In genomic region chr1:181905944-181906597, GRCh38 we compare ENCODE assay signal across 28 cellular contexts.
"Had no signal": no experiment of that assay in that cellular context is flagged by ENCODE, and none has a peak within 500 bp of the region (broad histone marks: within the 10 kb centered on the region; RNA-seq: fewer than 3 reads in every experiment).

No MANE protein-coding gene starts in this region.

- H3K4me1 ChIP-seq: pancreas, psoas muscle, right lobe of liver, sigmoid colon, stomach, thyroid gland, transverse colon, upper lobe of right lung, uterus had no signal

- H3K27me3 ChIP-seq: neutrophil, pancreas, right lobe of liver, sigmoid colon, thyroid gland, transverse colon, upper lobe of right lung, uterus had no signal

- H3K27ac Mint-ChIP-seq: naive thymus-derived CD4-positive, alpha-beta T cell; natural killer cell treated with Interleukin-12 subunit alpha and Interleukin-12 subunit beta and Interleukin-15 and Interleukin-18, amount 100 ng/mL, for 72 hours; nephron progenitor cell; progenitor cell of endocrine pancreas; stimulated activated effector memory CD8-positive, alpha-beta T cell treated with anti-CD3 and anti-CD28 coated beads, Interleukin-12 subunit alpha, Interleukin-12 subunit beta, amount 100 ng/mL, for 72 hours; stimulated activated naive B cell treated with anti-CD40 and anti-IgM and Interleukin-4, amounts not matched to agents 10 μg/mL and 1 μg/mL and 100 μg/mL, for 72 hours; stimulated activated naive CD8-positive, alpha-beta T cell treated with anti-CD3 and anti-CD28 coated beads, Interleukin-15, Interleukin-2, amounts not matched to agents 100 ng/mL and 50 ng/mL, for 24 hours; type B pancreatic cell had no signal

- H3K4me3 Mint-ChIP-seq: naive thymus-derived CD4-positive, alpha-beta T cell; natural killer cell treated with Interleukin-12 subunit alpha and Interleukin-12 subunit beta and Interleukin-15 and Interleukin-18, amount 100 ng/mL, for 72 hours; nephron progenitor cell; neural crest cell; stimulated activated effector memory CD8-positive, alpha-beta T cell treated with anti-CD3 and anti-CD28 coated beads, Interleukin-12 subunit alpha, Interleukin-12 subunit beta, amount 100 ng/mL, for 72 hours; stimulated activated naive B cell treated with anti-CD40 and anti-IgM and Interleukin-4, amounts not matched to agents 10 μg/mL and 1 μg/mL and 100 μg/mL, for 72 hours; stimulated activated naive CD8-positive, alpha-beta T cell treated with anti-CD3 and anti-CD28 coated beads, Interleukin-15, Interleukin-2, amounts not matched to agents 100 ng/mL and 50 ng/mL, for 24 hours; type B pancreatic cell had no signal

- H3K27ac ChIP-seq: neutrophil, pancreas, psoas muscle, right lobe of liver, sigmoid colon, stomach, thoracic aorta, thyroid gland, transverse colon, upper lobe of right lung, uterus had no signal

- DNase-seq: naive thymus-derived CD4-positive, alpha-beta T cell; nephron progenitor cell; nucleus accumbens; pancreas; psoas muscle; right cardiac atrium; right lobe of liver; sigmoid colon; small intestine; stimulated activated CD4-positive, alpha-beta T cell treated with anti-CD3 and anti-CD28 coated beads, Interleukin-15, amount 100 ng/mL, for 24 hours; stimulated activated CD4-positive, alpha-beta T cell treated with anti-CD3 and anti-CD28 coated beads, Interleukin-2, amount 100 ng/mL, for 24 hours; stimulated activated CD4-positive, alpha-beta T cell treated with anti-CD3 and anti-CD28 coated beads, Interleukin-2, amount 100 ng/mL, for 48 hours; stimulated activated CD4-positive, alpha-beta T cell treated with anti-CD3 and anti-CD28 coated beads, Interleukin-4, amount 100 ng/mL, for 24 hours; stimulated activated naive B cell treated with anti-CD40 and anti-IgM and Interleukin-4, amounts not matched to agents 10 μg/mL and 1 μg/mL and 100 μg/mL, for 72 hours; stimulated activated naive CD4-positive, alpha-beta T cell treated with Interleukin-2 at 50 U/mL for 16 hours; stomach; thyroid gland; transverse colon; upper lobe of right lung; uterus had no signal

- H3K36me3 Mint-ChIP-seq: natural killer cell treated with Interleukin-12 subunit alpha and Interleukin-12 subunit beta and Interleukin-15 and Interleukin-18, amount 100 ng/mL, for 72 hours; stimulated activated effector memory CD8-positive, alpha-beta T cell treated with anti-CD3 and anti-CD28 coated beads, Interleukin-12 subunit alpha, Interleukin-12 subunit beta, amount 100 ng/mL, for 72 hours; stimulated activated naive B cell treated with anti-CD40 and anti-IgM and Interleukin-4, amounts not matched to agents 10 μg/mL and 1 μg/mL and 100 μg/mL, for 72 hours; type B pancreatic cell had no signal

- ATAC-seq: naive thymus-derived CD4-positive, alpha-beta T cell; natural killer cell treated with Interleukin-12 subunit alpha and Interleukin-12 subunit beta and Interleukin-15 and Interleukin-18, amount 100 ng/mL, for 72 hours; pancreas; psoas muscle; right cardiac atrium; right lobe of liver; stimulated activated effector memory CD8-positive, alpha-beta T cell treated with anti-CD3 and anti-CD28 coated beads, Interleukin-12 subunit alpha, Interleukin-12 subunit beta, amount 100 ng/mL, for 72 hours; stimulated activated naive B cell treated with anti-CD40 and anti-IgM and Interleukin-4, amounts not matched to agents 10 μg/mL and 1 μg/mL and 100 μg/mL, for 72 hours; upper lobe of right lung had no signal

- H3K36me3 ChIP-seq: neutrophil, pancreas, right lobe of liver, sigmoid colon, stomach, thoracic aorta, thyroid gland, transverse colon, upper lobe of right lung, uterus had no signal

- H3K4me1 Mint-ChIP-seq: naive thymus-derived CD4-positive, alpha-beta T cell; nephron progenitor cell; neural crest cell; stimulated activated effector memory CD8-positive, alpha-beta T cell treated with anti-CD3 and anti-CD28 coated beads, Interleukin-12 subunit alpha, Interleukin-12 subunit beta, amount 100 ng/mL, for 72 hours; stimulated activated naive B cell treated with anti-CD40 and anti-IgM and Interleukin-4, amounts not matched to agents 10 μg/mL and 1 μg/mL and 100 μg/mL, for 72 hours had no signal

- H3K4me3 ChIP-seq: pancreas, psoas muscle, right lobe of liver, sigmoid colon, stomach, thoracic aorta, thyroid gland, transverse colon, upper lobe of right lung, uterus had no signal

- H3K9me3 Mint-ChIP-seq: natural killer cell treated with Interleukin-12 subunit alpha and Interleukin-12 subunit beta and Interleukin-15 and Interleukin-18, amount 100 ng/mL, for 72 hours; nephron progenitor cell; stimulated activated effector memory CD8-positive, alpha-beta T cell treated with anti-CD3 and anti-CD28 coated beads, Interleukin-12 subunit alpha, Interleukin-12 subunit beta, amount 100 ng/mL, for 72 hours; stimulated activated naive CD8-positive, alpha-beta T cell treated with anti-CD3 and anti-CD28 coated beads, Interleukin-15, Interleukin-2, amounts not matched to agents 100 ng/mL and 50 ng/mL, for 24 hours; type B pancreatic cell had no signal
